ENCODE assay signal across 9 cellular contexts in the genomic region with DNA sequence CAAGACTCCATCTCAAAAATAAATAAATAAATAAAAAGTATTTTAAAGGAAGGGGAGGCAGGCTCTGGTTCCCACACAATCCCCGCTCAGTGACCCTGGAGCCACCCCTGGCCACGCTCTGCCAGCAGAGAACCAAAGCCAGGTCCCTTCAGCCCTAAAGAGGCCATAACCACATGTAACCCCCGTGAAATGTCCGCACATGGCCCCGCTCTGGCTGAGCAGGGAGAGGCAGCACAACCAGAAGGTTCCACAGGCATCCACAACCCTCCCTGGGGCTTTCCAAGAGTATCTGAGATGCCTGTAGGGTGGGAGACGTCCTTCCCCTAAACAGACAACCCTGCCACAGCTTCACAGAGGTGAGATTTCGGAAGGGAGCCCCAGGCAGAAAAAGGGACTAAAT. TPM values are rescaled to one million over a fixed set of nuclear protein-coding genes. Genes with fewer than 3 reads are reported as not detected.
DNase-seq lines count a peak whose midpoint lies in the region; ATAC-seq, FAIRE-seq and TF ChIP-seq lines count a peak whose summit lies in the region.
"Had no signal": no experiment of that assay in that cellular context is flagged by ENCODE, and none has a peak within 500 bp of the region (broad histone marks: within the 10 kb centered on the region; RNA-seq: fewer than 3 reads in every experiment).

No MANE protein-coding gene starts in this region.

- no peaks in the 10 kb centered on the region for H3K36me3 ChIP-seq in kidney (ENCODE audit: control insufficient read depth in 1 of 2, insufficient read depth in 2 of 2, low read length in 2 of 2)
- H3K36me3 ChIP-seq in thoracic aorta: no peaks in the 10 kb centered on the region

- no peaks in the 10 kb centered on the region for H3K9me3 Mint-ChIP-seq in T-helper 1 cell treated with Interleukin-12 subunit alpha and Interleukin-12 subunit beta and Interleukin-4 antibody, amounts not matched to agents 30 μg/mL and 1 μg/mL, for 36 hours
- H3K9me3 Mint-ChIP-seq in activated naive CD8-positive, alpha-beta T cell treated with anti-CD3 and anti-CD28 coated beads, Interleukin-2, amount 10 ng/mL, durations not matched to agents 7 days and 5 days: no peaks in the 10 kb centered on the region

- peaks cover 15 to 32% of the 10 kb centered on the region in 2 donors for H3K4me1 ChIP-seq in kidney (ENCODE audit: control insufficient read depth in 1 of 2, insufficient read depth in 1 of 2, low read depth in 1 of 2, low read length in 2 of 2)
- H3K4me1 ChIP-seq in thoracic aorta (ENCODE audit: control insufficient read depth in 1 of 2, low read depth in 2 of 2): peaks cover 24 to 37% of the 10 kb centered on the region in 2 donors

- no peaks in the 10 kb centered on the region for H3K27me3 Mint-ChIP-seq in T-helper 1 cell treated with Interleukin-12 subunit alpha and Interleukin-12 subunit beta and Interleukin-4 antibody, amounts not matched to agents 30 μg/mL and 1 μg/mL, for 36 hours (ENCODE audit: low read depth)
- H3K27me3 Mint-ChIP-seq in activated naive CD8-positive, alpha-beta T cell treated with anti-CD3 and anti-CD28 coated beads, Interleukin-2, amount 10 ng/mL, durations not matched to agents 7 days and 5 days: no peaks in the 10 kb centered on the region

- intact Hi-C loops in kidney (cut with DNase I): no loop called here

- H3K27me3 ChIP-seq in thoracic aorta (replicated peaks; ENCODE audit: insufficient read depth): no peaks in the 10 kb centered on the region

- no peak overlapping the region for H3K27ac ChIP-seq in kidney (ENCODE audit: low read depth in 2 of 2, low read length in 2 of 2)
- H3K27ac ChIP-seq in thoracic aorta: no peak overlapping the region

- no peak for DNase-seq in T-helper 1 cell
- peak; percentile 26 for DNase-seq in activated naive CD8-positive, alpha-beta T cell treated with anti-CD3 and anti-CD28 coated beads, Interleukin-2, amount 10 ng/mL, durations not matched to agents 7 days and 5 days
- DNase-seq in kidney: peak; percentile 60
- no peak for DNase-seq in thoracic aorta (ENCODE audit: low spot score)
- DNase-seq in HEK293T (ENCODE audit: extremely low spot score): no peak
- no peak for DNase-seq in amniotic stem cell (lab: John Stamatoyannopoulos, UW)
- no peak for DNase-seq in NCI-H82 treated with DMSO at 0.1 percent for 48 hours (lab: John Stamatoyannopoulos, UW; ENCODE audit: unreplicated experiment)

- H3K9ac ChIP-seq in kidney (ENCODE audit: low read length in 2 of 2): peak overlapping the region; percentile 54 to 82

- peak overlapping the region; percentile 70 for H3K27ac Mint-ChIP-seq in T-helper 1 cell treated with Interleukin-12 subunit alpha and Interleukin-12 subunit beta and Interleukin-4 antibody, amounts not matched to agents 30 μg/mL and 1 μg/mL, for 36 hours
- H3K27ac Mint-ChIP-seq in activated naive CD8-positive, alpha-beta T cell treated with anti-CD3 and anti-CD28 coated beads, Interleukin-2, amount 10 ng/mL, durations not matched to agents 7 days and 5 days: peak overlapping the region; percentile 89

- H3K9me3 ChIP-seq in kidney (ENCODE audit: control insufficient read depth in 1 of 2, low read length in 2 of 2) (no peaks in the 10 kb centered on the region), thoracic aorta (no peaks in the 10 kb centered on the region)

- POLR2A ChIA-PET in activated naive CD8-positive, alpha-beta T cell treated with anti-CD3 and anti-CD28 coated beads, Interleukin-2, amount 10 ng/mL, durations not matched to agents 7 days and 5 days (lab: Charles Lee): interaction anchor here (0.5 to 2.3 kb wide), 7 partner anchors 18 to 406 kb away, joined by 3 to 9 read pairs (median 5); a partner anchor contains a TSS
- POLR2A ChIA-PET in HEK293T (lab: Yijun Ruan, JAX): interaction anchor here (1.6 to 2.9 kb wide), 5 partner anchors 15 to 82 kb away, joined by 4 to 23 read pairs (median 8); no protein-coding TSS in a partner anchor

- TF ChIP-seq CTCF in kidney (IDR thresholded peaks at IDR 0.05; ENCODE audit: borderline replicate concordance, extremely low read depth, insufficient read depth) (no peak), thoracic aorta (IDR thresholded peaks at IDR 0.05) (no peak)

- no peak for ATAC-seq in activated naive CD8-positive, alpha-beta T cell treated with anti-CD3 and anti-CD28 coated beads, Interleukin-2, amount 10 ng/mL, durations not matched to agents 7 days and 5 days (ENCODE audit: low read depth)
- no peak for ATAC-seq in thoracic aorta (ENCODE audit: insufficient number of reproducible peaks, low FRiP score, low read depth)

- peak overlapping the region; percentile 88 for H3K4me3 Mint-ChIP-seq in T-helper 1 cell treated with Interleukin-12 subunit alpha and Interleukin-12 subunit beta and Interleukin-4 antibody, amounts not matched to agents 30 μg/mL and 1 μg/mL, for 36 hours
- peak overlapping the region; percentile 87 for H3K4me3 Mint-ChIP-seq in activated naive CD8-positive, alpha-beta T cell treated with anti-CD3 and anti-CD28 coated beads, Interleukin-2, amount 10 ng/mL, durations not matched to agents 7 days and 5 days

- peaks cover 22% of the 10 kb centered on the region for H3K36me3 Mint-ChIP-seq in T-helper 1 cell treated with Interleukin-12 subunit alpha and Interleukin-12 subunit beta and Interleukin-4 antibody, amounts not matched to agents 30 μg/mL and 1 μg/mL, for 36 hours (ENCODE audit: low read depth)
- peaks cover 18% of the 10 kb centered on the region for H3K36me3 Mint-ChIP-seq in activated naive CD8-positive, alpha-beta T cell treated with anti-CD3 and anti-CD28 coated beads, Interleukin-2, amount 10 ng/mL, durations not matched to agents 7 days and 5 days

- H3K4me1 Mint-ChIP-seq in T-helper 1 cell treated with Interleukin-12 subunit alpha and Interleukin-12 subunit beta and Interleukin-4 antibody, amounts not matched to agents 30 μg/mL and 1 μg/mL, for 36 hours (ENCODE audit: low read depth): peaks cover 34% of the 10 kb centered on the region
- peaks cover 29% of the 10 kb centered on the region for H3K4me1 Mint-ChIP-seq in activated naive CD8-positive, alpha-beta T cell treated with anti-CD3 and anti-CD28 coated beads, Interleukin-2, amount 10 ng/mL, durations not matched to agents 7 days and 5 days

- H3K4me3 ChIP-seq in kidney (ENCODE audit: low read length in 2 of 2): peak overlapping the region; percentile 84 to 97
- peak overlapping the region; percentile 99 for H3K4me3 ChIP-seq in thoracic aorta

- CTCF ChIA-PET in HEK293T (lab: Yijun Ruan, JAX): no interaction called here

- FAIRE-seq in kidney (lab: Jason Lieb, UNC): no peak
- FAIRE-seq: urothelium cell line had no signal

TF ChIP-seq in HEK293T, 16 proteins besides CTCF, POLR2A, EP300 and RAD21:
- TF ChIP-seq SUZ12 (IDR thresholded peaks at IDR 0.05) (no peak), NFRKB (IDR thresholded peaks at IDR 0.05) (no peak), FOXM1 (IDR thresholded peaks at IDR 0.05; ENCODE audit: borderline replicate concordance) (no peak)
- TF ChIP-seq, protein P1, sequence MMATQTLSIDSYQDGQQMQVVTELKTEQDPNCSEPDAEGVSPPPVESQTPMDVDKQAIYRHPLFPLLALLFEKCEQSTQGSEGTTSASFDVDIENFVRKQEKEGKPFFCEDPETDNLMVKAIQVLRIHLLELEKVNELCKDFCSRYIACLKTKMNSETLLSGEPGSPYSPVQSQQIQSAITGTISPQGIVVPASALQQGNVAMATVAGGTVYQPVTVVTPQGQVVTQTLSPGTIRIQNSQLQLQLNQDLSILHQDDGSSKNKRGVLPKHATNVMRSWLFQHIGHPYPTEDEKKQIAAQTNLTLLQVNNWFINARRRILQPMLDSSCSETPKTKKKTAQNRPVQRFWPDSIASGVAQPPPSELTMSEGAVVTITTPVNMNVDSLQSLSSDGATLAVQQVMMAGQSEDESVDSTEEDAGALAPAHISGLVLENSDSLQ (IDR thresholded peaks at IDR 0.05): no peak

RNA-seq across cellular contexts. Expression of a gene that starts 1.4 kb away (rescaled TPM):
- 100 to 1,000 TPM; 266 to 284 TPM for total RNA-seq in activated naive CD8-positive, alpha-beta T cell treated with anti-CD3 and anti-CD28 coated beads, Interleukin-2, amount 10 ng/mL, durations not matched to agents 7 days and 5 days
- total RNA-seq in kidney (383 TPM), thoracic aorta (100 to 1,000 TPM; 366 to 375 TPM)
- polyA plus RNA-seq in kidney (ENCODE audit: insufficient read depth, low read depth, low replicate concordance): 398 TPM

RNA-seq across cellular contexts. Expression of a gene that starts 22.0 kb away (rescaled TPM):
- 10 to 100 TPM; 25.2 to 29.2 TPM for total RNA-seq in activated naive CD8-positive, alpha-beta T cell treated with anti-CD3 and anti-CD28 coated beads, Interleukin-2, amount 10 ng/mL, durations not matched to agents 7 days and 5 days
- total RNA-seq in kidney (17.4 TPM), thoracic aorta (1 to 10 TPM; 9.1 to 9.7 TPM)
- polyA plus RNA-seq in kidney (ENCODE audit: insufficient read depth, low read depth, low replicate concordance): 17.6 TPM

RNA-seq across cellular contexts. Expression of a gene that starts 28.0 kb away (rescaled TPM):
- total RNA-seq in activated naive CD8-positive, alpha-beta T cell treated with anti-CD3 and anti-CD28 coated beads, Interleukin-2, amount 10 ng/mL, durations not matched to agents 7 days and 5 days: 10 to 100 TPM; 53.6 to 53.7 TPM
- total RNA-seq in kidney (37.8 TPM), thoracic aorta (10 to 100 TPM; 32.4 to 79.3 TPM)
- polyA plus RNA-seq in kidney (ENCODE audit: insufficient read depth, low read depth, low replicate concordance): 141 TPM

RNA-seq across cellular contexts. Expression of a gene that starts 58.9 kb away (rescaled TPM):
- 100 to 1,000 TPM; 289 to 327 TPM for total RNA-seq in activated naive CD8-positive, alpha-beta T cell treated with anti-CD3 and anti-CD28 coated beads, Interleukin-2, amount 10 ng/mL, durations not matched to agents 7 days and 5 days
- total RNA-seq in kidney (221 TPM), thoracic aorta (100 to 1,000 TPM; 252 to 422 TPM)
- polyA plus RNA-seq in kidney (ENCODE audit: insufficient read depth, low read depth, low replicate concordance): 410 TPM

Comparison
In these comparisons a context has a peak if more than half of its experiments do, and no peak if none do; other contexts are left out.
1. DNase-seq: peak in activated naive CD8-positive, alpha-beta T cell treated with anti-CD3 and anti-CD28 coated beads, Interleukin-2, amount 10 ng/mL, durations not matched to agents 7 days and 5 days (single experiment) and kidney (single experiment); none in T-helper 1 cell (0 of 5), thoracic aorta (single experiment), HEK293T (single experiment), amniotic stem cell (single experiment) and NCI-H82 treated with DMSO at 0.1 percent for 48 hours (single experiment).